ENCODE assay signal across 8 cellular contexts in genomic region chr19:3572132-3572854, GRCh38. TPM values are rescaled to one million over a fixed set of nuclear protein-coding genes. Genes with fewer than 3 reads are reported as not detected.
DNase-seq lines count a peak whose midpoint lies in the region; ATAC-seq and TF ChIP-seq lines count a peak whose summit lies in the region.

No MANE protein-coding gene starts in this region.

- H3K4me1 ChIP-seq in gastroesophageal sphincter (peaks cover 0 to 56% (median 21%) of the 10 kb centered on the region in 3 donors), neutrophil (ENCODE audit: control insufficient read depth in 1 of 2, insufficient read depth in 1 of 2, low read depth in 1 of 2, low read length in 1 of 2) (peaks cover 22 to 28% of the 10 kb centered on the region in 2 experiments), subcutaneous abdominal adipose tissue (ENCODE audit: control insufficient read depth in 5 of 5, insufficient read depth in 5 of 5, low read length in 5 of 5) (peaks cover 4 to 31% (median 28%) of the 10 kb centered on the region in 5 donors)

- ATAC-seq in HG02588 (IDR thresholded peaks at IDR 0.05; ENCODE audit: unreplicated experiment) (peak; percentile 83), gastroesophageal sphincter (peak; percentile 98)

- H3K27ac ChIP-seq in gastroesophageal sphincter: peak overlapping the region in 3 of 4 donors; percentile 90 to 91 (median 90)
- peak overlapping the region; percentile 86 for H3K27ac ChIP-seq in neutrophil
- no peak overlapping the region for H3K27ac ChIP-seq in subcutaneous abdominal adipose tissue (ENCODE audit: low read depth, low read length)

- H3K9me3 ChIP-seq in gastroesophageal sphincter (no peaks in the 10 kb centered on the region), neutrophil (no peaks in the 10 kb centered on the region), subcutaneous abdominal adipose tissue (ENCODE audit: control insufficient read depth in 5 of 5, low read length in 5 of 5) (no peaks in the 10 kb centered on the region)

- no peak for TF ChIP-seq POLR2A in NB4 (IDR thresholded peaks at IDR 0.05; ENCODE audit: extremely low read depth, insufficient read length)
- no peak for TF ChIP-seq POLR2A in gastroesophageal sphincter (IDR thresholded peaks at IDR 0.05)

- peak overlapping the region; percentile 16 for H3K4me3 ChIP-seq in NB4 (ENCODE audit: low read depth, low read length)
- peak overlapping the region; percentile 37 to 75 for H3K4me3 ChIP-seq in gastroesophageal sphincter
- peak overlapping the region; percentile 83 to 99 for H3K4me3 ChIP-seq in neutrophil (ENCODE audit: low read depth in 1 of 2, low read length in 1 of 2)
- H3K4me3 ChIP-seq in subcutaneous abdominal adipose tissue (ENCODE audit: low read depth in 1 of 5, low read length in 5 of 5): peak overlapping the region; percentile 69 to 82 (median 74)

- H3K36me3 Mint-ChIP-seq in activated naive CD4-positive, alpha-beta T cell treated with anti-CD3 and anti-CD28 coated beads, Interleukin-2, amount 10 ng/mL, durations not matched to agents 7 days and 5 days: peaks cover 13% of the 10 kb centered on the region

- TF ChIP-seq EP300 in gastroesophageal sphincter (IDR thresholded peaks at IDR 0.05): no peak

- peak; percentile 98 for DNase-seq in GF-D8 (lab: John Stamatoyannopoulos, UW)
- DNase-seq in NB4 (ENCODE audit: low read depth): peak; percentile 98
- peak; percentile 99 for DNase-seq in SK-N-DZ (ENCODE audit: low spot score)
- DNase-seq in activated naive CD4-positive, alpha-beta T cell treated with anti-CD3 and anti-CD28 coated beads, Interleukin-2, amount 10 ng/mL, durations not matched to agents 7 days and 5 days: peak; percentile 100

- TF ChIP-seq CTCF in NB4 (IDR thresholded peaks at IDR 0.05; ENCODE audit: low read depth, low read length): no peak
- no peak for TF ChIP-seq CTCF in gastroesophageal sphincter (IDR thresholded peaks at IDR 0.05)
- TF ChIP-seq CTCF in neutrophil (IDR thresholded peaks at IDR 0.05): peak; percentile 59

- H3K9ac ChIP-seq in subcutaneous abdominal adipose tissue (ENCODE audit: low read length in 5 of 5): peak overlapping the region in 4 of 5 donors; percentile 26 to 80 (median 66)

- H3K27me3 ChIP-seq in gastroesophageal sphincter (no peaks in the 10 kb centered on the region), neutrophil (no peaks in the 10 kb centered on the region), subcutaneous abdominal adipose tissue (ENCODE audit: control insufficient read depth in 5 of 5, insufficient read depth in 4 of 5, low read length in 5 of 5) (no peaks in the 10 kb centered on the region)

- CTCF ChIA-PET in activated naive CD4-positive, alpha-beta T cell treated with anti-CD3 and anti-CD28 coated beads, Interleukin-2, amount 10 ng/mL, durations not matched to agents 7 days and 5 days (lab: Charles Lee): no interaction called here

- H3K4me3 Mint-ChIP-seq in activated naive CD4-positive, alpha-beta T cell treated with anti-CD3 and anti-CD28 coated beads, Interleukin-2, amount 10 ng/mL, durations not matched to agents 7 days and 5 days: peak overlapping the region; percentile 70

- no CpG with 5 or more reads among the region's 48 CpGs for WGBS in gastroesophageal sphincter (ENCODE audit: low coverage in 1 of 2), 2 donors

- H3K9me3 Mint-ChIP-seq in activated naive CD4-positive, alpha-beta T cell treated with anti-CD3 and anti-CD28 coated beads, Interleukin-2, amount 10 ng/mL, durations not matched to agents 7 days and 5 days: no peaks in the 10 kb centered on the region

- peaks cover 0 to 8% of the 10 kb centered on the region in 2 donors for H3K36me3 ChIP-seq in gastroesophageal sphincter
- H3K36me3 ChIP-seq in neutrophil: no peaks in the 10 kb centered on the region
- H3K36me3 ChIP-seq in subcutaneous abdominal adipose tissue (ENCODE audit: control insufficient read depth in 5 of 5, insufficient read depth in 5 of 5, low read length in 5 of 5): peaks cover 0 to 15% (median 5%) of the 10 kb centered on the region in 5 donors

- no peaks in the 10 kb centered on the region for H3K27me3 Mint-ChIP-seq in activated naive CD4-positive, alpha-beta T cell treated with anti-CD3 and anti-CD28 coated beads, Interleukin-2, amount 10 ng/mL, durations not matched to agents 7 days and 5 days

- H3K4me1 Mint-ChIP-seq in activated naive CD4-positive, alpha-beta T cell treated with anti-CD3 and anti-CD28 coated beads, Interleukin-2, amount 10 ng/mL, durations not matched to agents 7 days and 5 days: peaks cover 20% of the 10 kb centered on the region

- peak overlapping the region; percentile 53 for H3K27ac Mint-ChIP-seq in activated naive CD4-positive, alpha-beta T cell treated with anti-CD3 and anti-CD28 coated beads, Interleukin-2, amount 10 ng/mL, durations not matched to agents 7 days and 5 days

RNA-seq across cellular contexts. Expression of gene HMG20B, which starts 0.5 kb away (rescaled TPM):
- 45.9 and 49.0 TPM in 2 replicates for polyA plus RNA-seq in SK-N-DZ (2014; cell fraction: cytosol; rRNA removed)
- 102 and 113 TPM in 2 replicates for polyA plus RNA-seq in SK-N-DZ (2014; cell fraction: nucleus; rRNA removed)
- total RNA-seq in gastroesophageal sphincter: 100 to 1,000 TPM; 106 to 203 (median 154) TPM

RNA-seq across cellular contexts. Expression of gene GIPC3, which starts 13.0 kb away (rescaled TPM):
- polyA plus RNA-seq in SK-N-DZ (2014; cell fraction: cytosol; rRNA removed): 0.03 and 0.08 TPM in 2 replicates
- polyA plus RNA-seq in SK-N-DZ (2014; cell fraction: nucleus; rRNA removed): not detected in 2 replicates
- total RNA-seq in gastroesophageal sphincter: 10 to 100 TPM in 1 of 4 donors, 1 to 10 TPM in 2, under 1 TPM in 1; 0.94 to 16.8 (median 2.1) TPM

RNA-seq across cellular contexts. Expression of gene MFSD12, which starts 14.9 kb away (rescaled TPM):
- 24.5 and 27.7 TPM in 2 replicates for polyA plus RNA-seq in SK-N-DZ (2014; cell fraction: cytosol; rRNA removed)
- polyA plus RNA-seq in SK-N-DZ (2014; cell fraction: nucleus; rRNA removed): 58.4 and 59.9 TPM in 2 replicates
- 10 to 100 TPM; 22.1 to 94.1 (median 42.2) TPM for total RNA-seq in gastroesophageal sphincter

RNA-seq across cellular contexts. Expression of gene TEKTIP1, which starts 33.3 kb away (rescaled TPM):
- polyA plus RNA-seq in SK-N-DZ (2014; cell fraction: cytosol; rRNA removed): not detected in 2 replicates
- polyA plus RNA-seq in SK-N-DZ (2014; cell fraction: nucleus; rRNA removed): 0.64 and 2.7 TPM in 2 replicates
- total RNA-seq in gastroesophageal sphincter: not detected

RNA-seq across cellular contexts. Expression of gene TBXA2R, which starts 34.4 kb away (rescaled TPM):
- 0.23 and 0.44 TPM in 2 replicates for polyA plus RNA-seq in SK-N-DZ (2014; cell fraction: cytosol; rRNA removed)
- not detected in 2 replicates for polyA plus RNA-seq in SK-N-DZ (2014; cell fraction: nucleus; rRNA removed)
- total RNA-seq in gastroesophageal sphincter: 10 to 100 TPM in 1 of 4 donors, 1 to 10 TPM in 3; 1.4 to 14.9 (median 4.5) TPM

Comparison
In these comparisons a context has a peak if more than half of its experiments do, and no peak if none do; other contexts are left out.
1. H3K4me3 ChIP-seq: peak in every context shown above with its lines; median percentile 91 in neutrophil; 74 in subcutaneous abdominal adipose tissue; 56 in gastroesophageal sphincter; 16 in NB4.